In genomic region chr7:25181537-25181936, GRCh38 we compare ENCODE assay signal across 27 cellular contexts. TPM values are rescaled to one million over a fixed set of nuclear protein-coding genes. Genes with fewer than 3 reads are reported as not detected.
DNase-seq lines count a peak whose midpoint lies in the region; ATAC-seq, FAIRE-seq and TF ChIP-seq lines count a peak whose summit lies in the region.
"Had no signal": no experiment of that assay in that cellular context is flagged by ENCODE, and none has a peak within 500 bp of the region (broad histone marks: within the 10 kb centered on the region; RNA-seq: fewer than 3 reads in every experiment).

No MANE protein-coding gene starts in this region.

- in situ Hi-C loops in K562 (cut with MboI) = no loop called here

- no peaks in the 10 kb centered on the region for H4K20me1 ChIP-seq in K562 (replicated peaks; ENCODE audit: control insufficient read depth, insufficient read depth, low read length)
- H4K20me1 ChIP-seq: BLaER1 had no signal

- H3K4me1 ChIP-seq in K562 (replicated peaks in 1 of 2; ENCODE audit: control insufficient read depth in 2 of 2, insufficient read depth in 2 of 2, low read length in 2 of 2) = peaks cover 8% of the 10 kb centered on the region in 2 experiments; a peak in 3 of 5 replicates

- no peak overlapping the region for H3K27ac Mint-ChIP-seq in activated T-cell treated with anti-CD3 and anti-CD28 coated beads, Interleukin-2, amount 50 U/mL, for 24 hours
- H3K27ac Mint-ChIP-seq in activated T-cell treated with anti-CD3 and anti-CD28 coated beads, Interleukin-2, amount 50 U/mL, for 72 hours = no peak overlapping the region
- peak overlapping the region; percentile 95 for H3K27ac Mint-ChIP-seq in stimulated activated effector memory CD8-positive, alpha-beta T cell treated with anti-CD3 and anti-CD28 coated beads, Interleukin-12 subunit alpha, Interleukin-12 subunit beta, amount 100 ng/mL, for 72 hours
- H3K27ac Mint-ChIP-seq: H9 had no signal

- no peaks in the 10 kb centered on the region for H3K27me3 Mint-ChIP-seq in activated T-cell treated with anti-CD3 and anti-CD28 coated beads, Interleukin-2, amount 50 U/mL, for 24 hours
- no peaks in the 10 kb centered on the region for H3K27me3 Mint-ChIP-seq in activated T-cell treated with anti-CD3 and anti-CD28 coated beads, Interleukin-2, amount 50 U/mL, for 72 hours (ENCODE audit: low read depth)

- POLR2A ChIA-PET in K562 (lab: Yijun Ruan, JAX) = no interaction called here

- FAIRE-seq in GM12891 (lab: Jason Lieb, UNC) (no peak), K562 (lab: Jason Lieb, UNC) (no peak)
- FAIRE-seq: GM19239, TTC549 had no signal

- intact Hi-C loops in K562 (cut with micrococcal nuclease) = loop anchor here (5.0 kb wide), 1 partner anchor 36 kb away; no protein-coding TSS in a partner anchor

- H3K9me3 ChIP-seq in K562 (replicated peaks; ENCODE audit: control insufficient read depth, insufficient read depth, low read depth, low read length) = no peaks in the 10 kb centered on the region
- H3K9me3 ChIP-seq: BLaER1, body of pancreas, ovary, suprapubic skin had no signal

- H3K79me2 ChIP-seq in K562 (ENCODE audit: control insufficient read depth, insufficient read depth, low read length) = no peaks in the 10 kb centered on the region

- no peak for ATAC-seq in activated T-cell treated with anti-CD3 and anti-CD28 coated beads, Interleukin-2, amount 50 U/mL, for 72 hours (replicated peaks in 1 of 2)
- no peak for ATAC-seq in K562
- ATAC-seq in stimulated activated effector memory CD8-positive, alpha-beta T cell treated with anti-CD3 and anti-CD28 coated beads, Interleukin-12 subunit alpha, Interleukin-12 subunit beta, amount 100 ng/mL, for 72 hours = no peak
- ATAC-seq: body of pancreas, left lobe of liver had no signal

- WGBS in K562 (ENCODE audit: insufficient coverage, low coverage, missing lambda C conversion rate) = 48% methylated on average over 3 of the region's 3 CpGs

- H3K27ac ChIP-seq in K562 (ENCODE audit: extremely low read depth, low read depth, low read length) = no peak overlapping the region
- H3K27ac ChIP-seq: BLaER1, body of pancreas, HL-60, ovary, suprapubic skin had no signal

- H3K4me1 Mint-ChIP-seq in activated T-cell treated with anti-CD3 and anti-CD28 coated beads, Interleukin-2, amount 50 U/mL, for 24 hours (ENCODE audit: low read depth) = peaks cover 22% of the 10 kb centered on the region
- H3K4me1 Mint-ChIP-seq in activated T-cell treated with anti-CD3 and anti-CD28 coated beads, Interleukin-2, amount 50 U/mL, for 72 hours (ENCODE audit: low read depth) = peaks cover 10% of the 10 kb centered on the region
- H3K4me1 Mint-ChIP-seq in stimulated activated effector memory CD8-positive, alpha-beta T cell treated with anti-CD3 and anti-CD28 coated beads, Interleukin-12 subunit alpha, Interleukin-12 subunit beta, amount 100 ng/mL, for 72 hours = peaks cover 11% of the 10 kb centered on the region

- no peaks in the 10 kb centered on the region for H3K9me1 ChIP-seq in K562 (ENCODE audit: control insufficient read depth, insufficient read depth, low read length)

- no peak overlapping the region for H3K4me3 ChIP-seq in K562
- H3K4me3 ChIP-seq: BLaER1, body of pancreas, smooth muscle cell, suprapubic skin had no signal

- TF ChIP-seq POLR2A in GM12891 (IDR thresholded peaks at IDR 0.05; ENCODE audit: low read depth, low read length) = no peak
- TF ChIP-seq POLR2A in K562 (conservative IDR thresholded peaks at IDR 0.05) = no peak

- BruUV-seq in K562 (replicated peaks; lab: Mats Ljungman, UMichigan) = no TSS peak

- H3K9me3 Mint-ChIP-seq in activated T-cell treated with anti-CD3 and anti-CD28 coated beads, Interleukin-2, amount 50 U/mL, for 24 hours = no peaks in the 10 kb centered on the region
- H3K9me3 Mint-ChIP-seq in activated T-cell treated with anti-CD3 and anti-CD28 coated beads, Interleukin-2, amount 50 U/mL, for 72 hours = no peaks in the 10 kb centered on the region
- H3K9me3 Mint-ChIP-seq in stimulated activated effector memory CD8-positive, alpha-beta T cell treated with anti-CD3 and anti-CD28 coated beads, Interleukin-12 subunit alpha, Interleukin-12 subunit beta, amount 100 ng/mL, for 72 hours = no peaks in the 10 kb centered on the region
- H3K9me3 Mint-ChIP-seq: activated T-helper 2 cell treated with anti-CD3 and anti-CD28 coated beads, Interferon-gamma antibody, Interleukin-2, Interleukin-4, amounts not matched to agents 10 μg/mL and 5 μg/mL and 100 μg/mL, durations not matched to agents 14 hours and 24 hours and 36 hours had no signal

- H3K4me2 ChIP-seq in K562 (ENCODE audit: insufficient read depth, low read length) = no peak overlapping the region
- H3K4me2 ChIP-seq: smooth muscle cell had no signal

- no peak for TF ChIP-seq CTCF in K562 (IDR thresholded peaks at IDR 0.05 in 2 of 3, conservative IDR thresholded peaks at IDR 0.05 in 1 of 3; ENCODE audit: insufficient read depth in 2 of 3, low read depth in 1 of 3, low read length in 3 of 3)

- no peaks in the 10 kb centered on the region for H3K36me3 ChIP-seq in K562 (ENCODE audit: control insufficient read depth, insufficient read depth, low read length)
- H3K36me3 ChIP-seq: BLaER1, ovary, suprapubic skin had no signal

- CTCF ChIA-PET in K562 (lab: Yijun Ruan, JAX; ENCODE audit: low intra/inter-chr PET ratio) = no interaction called here

- H3K4me3 Mint-ChIP-seq in activated T-cell treated with anti-CD3 and anti-CD28 coated beads, Interleukin-2, amount 50 U/mL, for 24 hours = peak overlapping the region; percentile 84
- peak overlapping the region in 1 of 2 donors; percentile 26 for H3K4me3 Mint-ChIP-seq in activated T-cell treated with anti-CD3 and anti-CD28 coated beads, Interleukin-2, amount 50 U/mL, for 72 hours
- H3K4me3 Mint-ChIP-seq in stimulated activated effector memory CD8-positive, alpha-beta T cell treated with anti-CD3 and anti-CD28 coated beads, Interleukin-12 subunit alpha, Interleukin-12 subunit beta, amount 100 ng/mL, for 72 hours = peak overlapping the region; percentile 79

- H2AFZ ChIP-seq in K562 (ENCODE audit: low read depth, low read length) = peak overlapping the region; percentile 96

- TF ChIP-seq RAD21 in K562 (CRISPR knock-in tag; conservative IDR thresholded peaks at IDR 0.05 in 1 of 2, IDR thresholded peaks at IDR 0.05 in 1 of 2) = no peak

- no peak for TF ChIP-seq EP300 in K562 (IDR thresholded peaks at IDR 0.05; ENCODE audit: low read length)

- no peaks in the 10 kb centered on the region for H3K27me3 ChIP-seq in K562 (ENCODE audit: control insufficient read depth in 2 of 2, insufficient read depth in 2 of 2, low read length in 2 of 2)
- H3K27me3 ChIP-seq: BLaER1, body of pancreas, ovary, suprapubic skin had no signal

- no peak for DNase-seq in activated T-cell treated with anti-CD3 and anti-CD28 coated beads, Interleukin-2, amount 50 U/mL, for 24 hours
- DNase-seq in activated T-cell treated with anti-CD3 and anti-CD28 coated beads, Interleukin-2, amount 50 U/mL, for 72 hours = no peak
- DNase-seq in GM12891 (ENCODE audit: insufficient read length, low spot score) = no peak
- no peak for DNase-seq in K562 (ENCODE audit: extremely low read depth in 1 of 4, low spot score in 3 of 4)
- DNase-seq in stimulated activated effector memory CD8-positive, alpha-beta T cell treated with anti-CD3 and anti-CD28 coated beads, Interleukin-12 subunit alpha, Interleukin-12 subunit beta, amount 100 ng/mL, for 72 hours (ENCODE audit: low spot score in 2 of 2) = no peak
- no peak for DNase-seq in cerebellum (ENCODE audit: low spot score)
- no peak for DNase-seq in activated T-cell treated with anti-CD3 and anti-CD28 coated beads, Interleukin-2, amount 50 U/mL, for 1 hour
- DNase-seq: ACHN; activated CD4-positive, CD25-positive, alpha-beta regulatory T cell treated with anti-CD3 and anti-CD28 coated beads, Interleukin-2, amount 50 U/mL, for 72 hours; body of pancreas; effector CD8-positive, alpha-beta T cell; hippocampal formation; NCI-H2029 treated with DMSO at 0.1 percent for 48 hours; OCI-M1; ovary; stimulated activated CD4-positive, alpha-beta T cell treated with anti-CD3 and anti-CD28 coated beads, Interleukin-2, amount 100 ng/mL, for 24 hours had no signal

- H3K36me3 Mint-ChIP-seq in activated T-cell treated with anti-CD3 and anti-CD28 coated beads, Interleukin-2, amount 50 U/mL, for 24 hours (ENCODE audit: low read depth) = peaks cover 5% of the 10 kb centered on the region
- H3K36me3 Mint-ChIP-seq in activated T-cell treated with anti-CD3 and anti-CD28 coated beads, Interleukin-2, amount 50 U/mL, for 72 hours (ENCODE audit: insufficient read depth in 2 of 2) = peaks cover 0 to 2% of the 10 kb centered on the region in 2 donors
- no peaks in the 10 kb centered on the region for H3K36me3 Mint-ChIP-seq in stimulated activated effector memory CD8-positive, alpha-beta T cell treated with anti-CD3 and anti-CD28 coated beads, Interleukin-12 subunit alpha, Interleukin-12 subunit beta, amount 100 ng/mL, for 72 hours

- H3K9ac ChIP-seq in K562 (ENCODE audit: insufficient read depth in 1 of 2, low read depth in 2 of 2, low read length in 2 of 2) = no peak overlapping the region
- H3K9ac ChIP-seq: BLaER1 had no signal

RNA-seq across cellular contexts. Expression of gene NPVF, which starts 46.7 kb away (rescaled TPM):
- total RNA-seq in activated T-cell treated with anti-CD3 and anti-CD28 coated beads, Interleukin-2, amount 50 U/mL, for 72 hours = not detected
- polyA plus RNA-seq in GM12891 (2012; ENCODE audit: low read depth, missing spikeins) = not detected
- not detected in 2 replicates for total RNA-seq in K562 (2011; cell fraction: chromatin; rRNA removed; ENCODE audit: low replicate concordance)
- not detected in 2 replicates for total RNA-seq in K562 (2011; cell fraction: nucleolus; rRNA removed)
- not detected in 2 replicates for total RNA-seq in K562 (2011; cell fraction: nucleoplasm; rRNA removed)
- total RNA-seq in K562 (2014; rRNA removed) (not detected in 2 replicates), K562 (2014; rRNA removed; fragmentation: Illumina TruSeq; extraction: Trizol) (not detected in 2 replicates), K562 (2015; rRNA removed; fragmentation: Illumina TruSeq; extraction: Trizol) (not detected in 2 replicates), K562 (2021) (not detected in 2 replicates), cerebellum (not detected)
- polyA plus RNA-seq in K562 (2011; rRNA removed) (not detected in 2 replicates), K562 (2014; fragmentation: Illumina TruSeq; extraction: Trizol) (not detected in 2 replicates), K562 (2014; fragmentation: Nextera tagmentation; extraction: Ambion mirVana) (not detected), K562 (2014; rRNA removed) (not detected in 2 replicates)
- not detected in 2 replicates for polyA plus RNA-seq in K562 (2011; cell fraction: cytosol; rRNA removed)
- not detected in 2 replicates for polyA plus RNA-seq in K562 (2011; cell fraction: nucleus; rRNA removed)
- polyA plus RNA-seq in K562 (2012) = not detected in 2 replicates
- polyA minus RNA-seq in K562 (2011; rRNA and poly(A)+ RNA removed) = not detected in 2 replicates
- not detected in 2 replicates for polyA minus RNA-seq in K562 (2011; cell fraction: cytosol; rRNA and poly(A)+ RNA removed)
- polyA minus RNA-seq in K562 (2011; cell fraction: nucleus; rRNA and poly(A)+ RNA removed) = not detected in 2 replicates
- total RNA-seq: activated T-helper 2 cell treated with anti-CD3 and anti-CD28 coated beads, Interferon-gamma antibody, Interleukin-2, Interleukin-4, amounts not matched to agents 10 μg/mL and 5 μg/mL and 100 μg/mL, durations not matched to agents 14 hours and 24 hours and 36 hours; body of pancreas; H9; left lobe of liver; ovary; smooth muscle cell; suprapubic skin; urinary bladder had no signal
- polyA plus RNA-seq: esophagus, ovary, smooth muscle cell, urinary bladder had no signal

RNA-seq across cellular contexts. Expression of gene CYCS, which starts 56.5 kb away (rescaled TPM):
- 100 to 1,000 TPM; 147 to 158 TPM for total RNA-seq in activated T-cell treated with anti-CD3 and anti-CD28 coated beads, Interleukin-2, amount 50 U/mL, for 72 hours
- 159 TPM for polyA plus RNA-seq in GM12891 (2012; ENCODE audit: low read depth, missing spikeins)
- 31.9 and 73.5 TPM in 2 replicates for total RNA-seq in K562 (2011; cell fraction: chromatin; rRNA removed; ENCODE audit: low replicate concordance)
- total RNA-seq in K562 (2011; cell fraction: nucleolus; rRNA removed) = 34.5 and 37.9 TPM in 2 replicates
- total RNA-seq in K562 (2011; cell fraction: nucleoplasm; rRNA removed) = 69.7 and 114 TPM in 2 replicates
- total RNA-seq in K562 (2014; rRNA removed) (188 and 206 TPM in 2 replicates), K562 (2014; rRNA removed; fragmentation: Illumina TruSeq; extraction: Trizol) (702 and 833 TPM in 2 replicates), K562 (2015; rRNA removed; fragmentation: Illumina TruSeq; extraction: Trizol) (373 and 408 TPM in 2 replicates), K562 (2021) (438 and 485 TPM in 2 replicates), cerebellum (78.7 TPM)
- polyA plus RNA-seq in K562 (2011; rRNA removed) (229 and 365 TPM in 2 replicates), K562 (2014; fragmentation: Illumina TruSeq; extraction: Trizol) (697 and 770 TPM in 2 replicates), K562 (2014; fragmentation: Nextera tagmentation; extraction: Ambion mirVana) (1,000 to 10,000 TPM in 1 of 2 experiments, 100 to 1,000 TPM in 1; 978 to 1,425 TPM), K562 (2014; rRNA removed) (352 and 357 TPM in 2 replicates)
- polyA plus RNA-seq in K562 (2011; cell fraction: cytosol; rRNA removed) = 26.7 and 85.8 TPM in 2 replicates
- polyA plus RNA-seq in K562 (2011; cell fraction: nucleus; rRNA removed) = 26.4 and 45.1 TPM in 2 replicates
- polyA plus RNA-seq in K562 (2012) = 281 and 418 TPM in 2 replicates
- 133 and 167 TPM in 2 replicates for polyA minus RNA-seq in K562 (2011; rRNA and poly(A)+ RNA removed)
- polyA minus RNA-seq in K562 (2011; cell fraction: cytosol; rRNA and poly(A)+ RNA removed) = 71.4 and 87.0 TPM in 2 replicates
- 35.1 and 54.0 TPM in 2 replicates for polyA minus RNA-seq in K562 (2011; cell fraction: nucleus; rRNA and poly(A)+ RNA removed)
